In genomic region chr7:42080831-42081230, GRCh38 we compare ENCODE assay signal across 20 cellular contexts.
DNase-seq lines count a peak whose midpoint lies in the region; ATAC-seq and TF ChIP-seq lines count a peak whose summit lies in the region.
"Had no signal": no experiment of that assay in that cellular context is flagged by ENCODE, and none has a peak within 500 bp of the region (broad histone marks: within the 10 kb centered on the region; RNA-seq: fewer than 3 reads in every experiment).

No MANE protein-coding gene starts in this region.

- H3K27ac ChIP-seq in HEK293 (ENCODE audit: extremely low read depth, low read depth, low read length), result no peak overlapping the region
- H3K27ac ChIP-seq in rectal smooth muscle tissue (ENCODE audit: low read depth, low read length), result peak overlapping the region; percentile 2
- H3K27ac ChIP-seq: thoracic aorta, WERI-Rb-1 had no signal

- no peak overlapping the region for H3K27ac Mint-ChIP-seq in osteocyte (ENCODE audit: unreplicated experiment)
- H3K27ac Mint-ChIP-seq: naive thymus-derived CD8-positive, alpha-beta T cell; stimulated activated effector memory CD8-positive, alpha-beta T cell treated with anti-CD3 and anti-CD28 coated beads, Interleukin-12 subunit alpha, Interleukin-12 subunit beta, amount 100 ng/mL, for 72 hours; T-helper 17 cell had no signal

- H3K4me3 ChIP-seq in HEK293 (ENCODE audit: low read depth, low read length) (no peak overlapping the region), foreskin fibroblast (ENCODE audit: low read depth in 1 of 2, low read length in 2 of 2) (no peak overlapping the region), rectal smooth muscle tissue (ENCODE audit: low read length) (no peak overlapping the region)
- H3K4me3 ChIP-seq: thoracic aorta had no signal

- H3K9ac ChIP-seq in rectal smooth muscle tissue (ENCODE audit: low read length), result no peak overlapping the region

- no peak overlapping the region for H3K4me3 Mint-ChIP-seq in osteocyte (ENCODE audit: unreplicated experiment)
- H3K4me3 Mint-ChIP-seq: naive thymus-derived CD8-positive, alpha-beta T cell; stimulated activated effector memory CD8-positive, alpha-beta T cell treated with anti-CD3 and anti-CD28 coated beads, Interleukin-12 subunit alpha, Interleukin-12 subunit beta, amount 100 ng/mL, for 72 hours; T-helper 17 cell had no signal

- H3K36me3 ChIP-seq in HEK293 (ENCODE audit: control insufficient read depth in 2 of 2, insufficient read depth in 1 of 2, low read length in 2 of 2) (no peaks in the 10 kb centered on the region), rectal smooth muscle tissue (ENCODE audit: control insufficient read depth, insufficient read depth, low read length) (no peaks in the 10 kb centered on the region)
- H3K36me3 ChIP-seq: BE2C, thoracic aorta, WERI-Rb-1 had no signal

- ATAC-seq in GM18517 (IDR thresholded peaks at IDR 0.05; ENCODE audit: unreplicated experiment), result no peak
- ATAC-seq: naive thymus-derived CD8-positive, alpha-beta T cell; stimulated activated effector memory CD8-positive, alpha-beta T cell treated with anti-CD3 and anti-CD28 coated beads, Interleukin-12 subunit alpha, Interleukin-12 subunit beta, amount 100 ng/mL, for 72 hours; T-helper 17 cell had no signal

- peaks cover 36% of the 10 kb centered on the region for H3K4me1 Mint-ChIP-seq in osteocyte (ENCODE audit: unreplicated experiment)
- H3K4me1 Mint-ChIP-seq: naive thymus-derived CD8-positive, alpha-beta T cell; stimulated activated effector memory CD8-positive, alpha-beta T cell treated with anti-CD3 and anti-CD28 coated beads, Interleukin-12 subunit alpha, Interleukin-12 subunit beta, amount 100 ng/mL, for 72 hours; T-helper 17 cell had no signal

- TF ChIP-seq CTCF in HEK293 (tag by site-specific recombination; IDR thresholded peaks at IDR 0.05) (no peak), foreskin fibroblast (IDR thresholded peaks at IDR 0.05; ENCODE audit: low read depth, low read length) (no peak), osteocyte (IDR thresholded peaks at IDR 0.05) (no peak), GM10266 (IDR thresholded peaks at IDR 0.05; ENCODE audit: control insufficient read depth, insufficient read depth, low read depth, missing control alignments) (no peak)

- H3K9me3 ChIP-seq in HEK293 (ENCODE audit: control insufficient read depth, insufficient read depth, low read depth, low read length), result no peaks in the 10 kb centered on the region
- H3K9me3 ChIP-seq: BE2C, thoracic aorta had no signal

- peaks cover 20% of the 10 kb centered on the region for H3K4me1 ChIP-seq in HEK293 (ENCODE audit: control insufficient read depth, insufficient read depth, low read length)
- H3K4me1 ChIP-seq in rectal smooth muscle tissue (ENCODE audit: control insufficient read depth, insufficient read depth, low read length), result peaks cover 10% of the 10 kb centered on the region
- H3K4me1 ChIP-seq: BE2C had no signal

- POLR2A ChIA-PET in HEK293 (lab: Yijun Ruan, JAX), result no interaction called here

- DNase-seq in NOMO-1 treated with dmso at 0.1 percent for 144 hours (lab: John Stamatoyannopoulos, UW; ENCODE audit: unreplicated experiment) (peak; percentile 72), foreskin fibroblast (peak; percentile 72 to 77), osteocyte (ENCODE audit: extremely low spot score, unreplicated experiment) (no peak), GM10266 (ENCODE audit: extremely low spot score) (no peak)
- DNase-seq: activated CD4-positive, alpha-beta T cell treated with anti-CD3 and anti-CD28 coated beads, Interleukin-2, amount 50 U/mL, for 4 hours; activated naive CD4-positive, alpha-beta T cell treated with anti-CD3 and anti-CD28 coated beads, Interleukin-2, amount 50 U/mL, for 16 hours; activated T-cell treated with anti-CD3 and anti-CD28 coated beads, Interleukin-2, amount 50 U/mL, for 1 hour; BE2C; DMS 273 treated with DMSO at 0.1 percent for 48 hours; GF-D8; naive thymus-derived CD8-positive, alpha-beta T cell; NCI-H1694 treated with DMSO at 0.1 percent for 48 hours; SIG-M5; T-helper 17 cell; WERI-Rb-1 had no signal

- no peaks in the 10 kb centered on the region for H3K9me3 Mint-ChIP-seq in osteocyte (ENCODE audit: unreplicated experiment)
- H3K9me3 Mint-ChIP-seq: stimulated activated effector memory CD8-positive, alpha-beta T cell treated with anti-CD3 and anti-CD28 coated beads, Interleukin-12 subunit alpha, Interleukin-12 subunit beta, amount 100 ng/mL, for 72 hours had no signal

- no peaks in the 10 kb centered on the region for H3K27me3 Mint-ChIP-seq in osteocyte (ENCODE audit: unreplicated experiment)

- H3K27me3 ChIP-seq in rectal smooth muscle tissue (ENCODE audit: control insufficient read depth, insufficient read depth, low read length), result no peaks in the 10 kb centered on the region
- H3K27me3 ChIP-seq: BE2C had no signal

- CTCF ChIA-PET in HEK293 (lab: Yijun Ruan, JAX), result no interaction called here

- peaks cover 8% of the 10 kb centered on the region for H3K36me3 Mint-ChIP-seq in osteocyte (ENCODE audit: unreplicated experiment)
- H3K36me3 Mint-ChIP-seq: naive thymus-derived CD8-positive, alpha-beta T cell; stimulated activated effector memory CD8-positive, alpha-beta T cell treated with anti-CD3 and anti-CD28 coated beads, Interleukin-12 subunit alpha, Interleukin-12 subunit beta, amount 100 ng/mL, for 72 hours had no signal

TF ChIP-seq in HEK293, 187 proteins besides CTCF, POLR2A, EP300 and RAD21:
- no peak for TF ChIP-seq ZNF324 (tag by site-specific recombination; IDR thresholded peaks at IDR 0.05)
- TF ChIP-seq ZNF596 (tag by site-specific recombination; IDR thresholded peaks at IDR 0.05), result no peak
- 0 out of 2 replicates have a peak, but pooled peaks have one; percentile 6 for TF ChIP-seq ZBTB44 (tag by site-specific recombination; IDR thresholded peaks at IDR 0.05)
- TF ChIP-seq ZNF155 (tag by site-specific recombination; IDR thresholded peaks at IDR 0.05), result no peak
- TF ChIP-seq ZNF626 (tag by site-specific recombination; IDR thresholded peaks at IDR 0.05), result no peak
- TF ChIP-seq ZNF169 (tag by site-specific recombination; IDR thresholded peaks at IDR 0.05), result no peak
- TF ChIP-seq AEBP2 (tag by site-specific recombination; IDR thresholded peaks at IDR 0.05; ENCODE audit: borderline replicate concordance), result no peak

Comparison
In these comparisons a context has a peak if more than half of its experiments do, and no peak if none do; other contexts are left out.
1. DNase-seq: peak in NOMO-1 treated with dmso at 0.1 percent for 144 hours (single experiment) and foreskin fibroblast (2 of 2); none in osteocyte (single experiment) and GM10266 (single experiment).